8 cellular contexts compared by ENCODE assay signal in the genomic region with DNA sequence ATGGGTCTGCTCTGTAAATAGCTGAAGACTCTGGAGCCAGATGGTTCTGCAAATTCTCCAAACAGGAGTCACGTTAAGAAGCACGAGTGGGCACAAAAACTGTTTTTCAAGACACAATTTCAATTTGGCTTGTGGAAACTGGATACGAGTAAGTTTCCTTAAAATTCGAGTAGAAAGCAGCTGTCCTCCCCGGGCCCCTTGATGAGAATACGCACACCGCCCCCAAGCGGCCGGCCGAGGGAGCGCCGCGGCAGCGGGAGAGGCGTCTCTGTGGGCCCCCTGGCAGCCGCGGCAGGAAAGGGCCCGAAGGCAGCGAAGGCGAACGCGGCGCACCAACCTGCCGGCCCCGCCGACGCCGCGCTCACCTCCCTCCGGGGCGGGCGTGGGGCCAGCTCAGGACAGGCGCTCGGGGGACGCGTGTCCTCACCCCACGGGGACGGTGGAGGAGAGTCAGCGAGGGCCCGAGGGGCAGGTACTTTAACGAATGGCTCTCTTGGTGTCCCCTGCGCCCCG. TPM values are rescaled to one million over a fixed set of nuclear protein-coding genes. Genes with fewer than 3 reads are reported as not detected.
DNase-seq lines count a peak whose midpoint lies in the region; ATAC-seq and TF ChIP-seq lines count a peak whose summit lies in the region.

No MANE protein-coding gene starts in this region.

- H3K36me3 ChIP-seq in ACC112 (ENCODE audit: insufficient read depth, low read length) (peaks cover 30% of the 10 kb centered on the region; the same call in 1 of the 2 replicates), right lobe of liver (peaks cover 0 to 11% (median 5%) of the 10 kb centered on the region in 4 donors)

- H3K9me3 ChIP-seq in right lobe of liver = no peaks in the 10 kb centered on the region

- no peaks in the 10 kb centered on the region for H3K27me3 ChIP-seq in ACC112 (ENCODE audit: insufficient read depth, low read length)
- H3K27me3 ChIP-seq in right lobe of liver = no peaks in the 10 kb centered on the region

- intact Hi-C loops in right lobe of liver (cut with DNase I) = no loop called here

- peak; percentile 82 for ATAC-seq in GM18867 (IDR thresholded peaks at IDR 0.05; ENCODE audit: unreplicated experiment)
- peak; percentile 86 for ATAC-seq in HG03280 (IDR thresholded peaks at IDR 0.05; ENCODE audit: unreplicated experiment)
- peak; percentile 82 to 94 (median 91) for ATAC-seq in right lobe of liver

- peak; percentile 97 to 98 (median 98) for TF ChIP-seq CTCF in right lobe of liver (IDR thresholded peaks at IDR 0.05)

- H3K79me2 ChIP-seq in ACC112 (ENCODE audit: control insufficient read depth, insufficient read depth, low read length, unreplicated experiment) = peaks cover 37% of the 10 kb centered on the region

- TF ChIP-seq POLR2A in right lobe of liver (IDR thresholded peaks at IDR 0.05) = no peak

- H2AFZ ChIP-seq in ACC112 (ENCODE audit: low read length, unreplicated experiment) = peak overlapping the region; percentile 44

- 0% methylated on average over 6 of the region's 43 CpGs for WGBS in right lobe of liver (ENCODE audit: insufficient coverage, low coverage, low lambda C conversion rate, missing lambda C conversion rate)

- H3K27ac ChIP-seq in ACC112 (ENCODE audit: low read depth, low read length) (peak overlapping the region; percentile 84), right lobe of liver (peak overlapping the region; percentile 75 to 88 (median 79))

- H3K4me1 ChIP-seq in ACC112 (ENCODE audit: control insufficient read depth, insufficient read depth, low read length, unreplicated experiment) (peaks cover 36% of the 10 kb centered on the region), right lobe of liver (peaks cover 0 to 13% (median under 1%) of the 10 kb centered on the region in 4 donors)

- H3K4me3 ChIP-seq in ACC112 (ENCODE audit: low read depth, low read length) = peak overlapping the region; percentile 82
- H3K4me3 ChIP-seq in right lobe of liver = peak overlapping the region; percentile 48 to 58 (median 53)

- DNase-seq in NCI-H526 (lab: John Stamatoyannopoulos, UW) (peak; percentile 63 to 92), dermis microvascular lymphatic vessel endothelial cell (ENCODE audit: low read depth in 2 of 2) (peak; percentile 74 to 95), right lobe of liver (peak; percentile 89 to 93 (median 92))
- DNase-seq in activated CD4-positive, alpha-beta T cell treated with anti-CD3 and anti-CD28 coated beads, Interleukin-2, amount 50 U/mL, for 4 hours = peak; percentile 77 to 81
- peak; percentile 89 to 91 for DNase-seq in stimulated activated CD4-positive, alpha-beta T cell treated with anti-CD3 and anti-CD28 coated beads, Interleukin-2, amount 100 ng/mL, for 48 hours

RNA-seq across cellular contexts. Expression of a gene that starts 0.7 kb away (rescaled TPM):
- total RNA-seq in dermis microvascular lymphatic vessel endothelial cell (4,129 and 8,012 TPM in 2 replicates), right lobe of liver (100 to 1,000 TPM in 1 of 6 experiments, 10 to 100 TPM in 5; 10.7 to 253 (median 64.6) TPM)

Comparison
In these comparisons a context has a peak if more than half of its experiments do, and no peak if none do; other contexts are left out.
1. Peak in every context shown above with its lines: DNase-seq, ATAC-seq, H3K4me3 ChIP-seq and H3K27ac ChIP-seq.
2. RNA of a gene that starts 0.7 kb away (total RNA-seq): 4,129 to 8,012 TPM in dermis microvascular lymphatic vessel endothelial cell; 10.7 to 253 TPM in right lobe of liver; every median in the first group is over 10 times any median in the second.